Comparison of ENCODE assay signal across 31 cellular contexts in the genomic region with DNA sequence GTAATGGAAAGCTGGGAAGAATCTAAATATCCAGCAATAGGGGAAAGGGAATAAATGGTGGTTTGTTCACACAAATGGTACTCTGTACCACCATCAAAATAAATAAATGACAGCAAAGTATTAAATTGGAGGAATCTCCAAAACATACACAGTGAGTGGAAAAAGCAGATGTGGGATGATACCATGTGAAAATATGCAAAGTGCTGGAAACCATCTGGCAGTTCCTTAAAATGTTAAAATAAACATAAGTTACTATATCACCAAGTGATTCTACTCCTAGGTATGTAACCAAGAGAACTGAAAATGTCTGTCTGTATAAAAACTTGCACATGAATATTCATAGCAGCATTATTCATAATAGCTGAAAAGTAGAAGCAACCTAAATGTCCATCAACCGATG. TPM values are rescaled to one million over a fixed set of nuclear protein-coding genes. Genes with fewer than 3 reads are reported as not detected.
DNase-seq lines count a peak whose midpoint lies in the region; TF ChIP-seq lines count a peak whose summit lies in the region.
"Had no signal": no experiment of that assay in that cellular context is flagged by ENCODE, and none has a peak within 500 bp of the region (broad histone marks: within the 10 kb centered on the region; RNA-seq: fewer than 3 reads in every experiment).

No MANE protein-coding gene starts in this region.

- POLR2A ChIA-PET in BJ (lab: Charles Lee) = no interaction called here

- H3K36me3 ChIP-seq in BJ (ENCODE audit: control insufficient read depth, insufficient read depth, low read length) = no peaks in the 10 kb centered on the region
- H3K36me3 ChIP-seq: gastroesophageal sphincter, Peyer's patch, right lobe of liver had no signal

- CTCF ChIA-PET in BJ (lab: Yijun Ruan, JAX) = interaction anchor here (1.1 to 3.0 kb wide), 5 partner anchors 11 to 318 kb away, joined by 3 to 19 read pairs (median 3); a partner anchor contains a TSS

- H3K27me3 ChIP-seq in BJ (ENCODE audit: control insufficient read depth, insufficient read depth, low read length) = peaks cover 3% of the 10 kb centered on the region
- H3K27me3 ChIP-seq: Peyer's patch, right lobe of liver had no signal

- H3K4me3 ChIP-seq in BJ (ENCODE audit: low read depth, low read length) (no peak overlapping the region), fibroblast of villous mesenchyme (ENCODE audit: low read depth, low read length) (no peak overlapping the region)
- H3K4me3 ChIP-seq: gastroesophageal sphincter, Peyer's patch, right lobe of liver had no signal

- TF ChIP-seq CTCF in BJ (IDR thresholded peaks at IDR 0.05; ENCODE audit: insufficient read depth, low read depth, low read length) (no peak), fibroblast of villous mesenchyme (IDR thresholded peaks at IDR 0.05; ENCODE audit: insufficient read depth, low read depth, low read length) (no peak)

- DNase-seq in BJ (ENCODE audit: low read depth) (peak; percentile 50), GM04503 (ENCODE audit: low read depth) (peak; percentile 13), amniotic stem cell (lab: John Stamatoyannopoulos, UW) (peak; percentile 50), fibroblast of villous mesenchyme (ENCODE audit: low read depth) (peak; percentile 73), NAMALWA (ENCODE audit: low spot score) (no peak), NCI-H2029 treated with DMSO at 0.1 percent for 48 hours (lab: John Stamatoyannopoulos, UW) (no peak), GDM1 (lab: John Stamatoyannopoulos, UW) (no peak)
- DNase-seq in stimulated activated CD8-positive, alpha-beta memory T cell treated with anti-CD3 and anti-CD28 coated beads, Interleukin-4, amount 100 ng/mL, for 48 hours = no peak
- DNase-seq: activated CD4-positive, alpha-beta memory T cell treated with anti-CD3 and anti-CD28 coated beads, Interleukin-2, amount 10 ng/mL, durations not matched to agents 7 days and 5 days; activated effector memory CD4-positive, alpha-beta T cell treated with Interleukin-2 at 50 U/mL for 16 hours; Calu3; DMS79 treated with DMSO at 0.1 percent for 48 hours; effector CD8-positive, alpha-beta T cell; GOT3; hypothalamus; immature natural killer cell; NCI-H2029; NCI-H2227 treated with DMSO at 0.1 percent for 48 hours; NCI-H69; Peyer's patch; right lobe of liver; SIG-M5; stimulated activated CD4-positive, alpha-beta T cell treated with anti-CD3 and anti-CD28 coated beads, Interleukin-4, amount 100 ng/mL, for 24 hours; stimulated activated naive B cell treated with anti-CD40 and anti-IgM and Interleukin-4, amounts not matched to agents 10 μg/mL and 1 μg/mL and 100 μg/mL, for 72 hours had no signal

RNA-seq across cellular contexts. Expression of a gene that starts 41.9 kb away (rescaled TPM):
- polyA plus RNA-seq in BJ (2011; rRNA removed) = not detected in 2 replicates
- polyA minus RNA-seq in BJ (2011; rRNA and poly(A)+ RNA removed) = not detected in 2 replicates
- total RNA-seq in fibroblast of villous mesenchyme = not detected in 2 replicates
- total RNA-seq: Calu3, gastroesophageal sphincter, MCF 10A, neural crest cell, Peyer's patch, posterior vena cava, right lobe of liver, temporal lobe, urinary bladder had no signal
- polyA plus RNA-seq: CD14-positive monocyte, immature natural killer cell, urinary bladder had no signal

Comparison
In these comparisons a context has a peak if more than half of its experiments do, and no peak if none do; other contexts are left out.
1. DNase-seq: peak in BJ (single experiment), GM04503 (single experiment), amniotic stem cell (single experiment) and fibroblast of villous mesenchyme (single experiment); none in stimulated activated CD8-positive, alpha-beta memory T cell treated with anti-CD3 and anti-CD28 coated beads, Interleukin-4, amount 100 ng/mL, for 48 hours (single experiment), NAMALWA (single experiment), NCI-H2029 treated with DMSO at 0.1 percent for 48 hours (single experiment) and GDM1 (single experiment).